In the genomic region with DNA sequence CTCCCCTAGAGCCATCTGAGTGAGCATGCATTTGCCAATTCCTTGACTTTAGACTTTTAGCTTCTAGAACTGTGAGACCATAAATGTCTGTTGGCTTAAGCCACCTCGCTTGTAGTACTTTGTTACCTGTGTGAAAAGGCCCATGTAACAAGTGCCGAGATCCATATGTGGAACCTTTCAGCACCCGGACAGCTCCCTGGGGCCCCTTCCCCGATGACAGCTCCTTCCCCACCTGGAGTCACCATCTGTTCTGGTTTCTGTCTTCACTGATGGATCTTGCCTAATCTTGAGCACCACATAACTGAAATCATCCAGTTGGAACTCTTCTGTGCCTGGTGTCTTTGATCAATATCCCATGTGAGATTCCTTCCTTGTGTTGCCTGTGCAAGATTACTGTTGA, we compare ENCODE assay signal across 21 cellular contexts.
DNase-seq lines count a peak whose midpoint lies in the region; ATAC-seq, FAIRE-seq and TF ChIP-seq lines count a peak whose summit lies in the region.
"Had no signal": no experiment of that assay in that cellular context is flagged by ENCODE, and none has a peak within 500 bp of the region (broad histone marks: within the 10 kb centered on the region; RNA-seq: fewer than 3 reads in every experiment).

No MANE protein-coding gene starts in this region.

- TF ChIP-seq CTCF in DND-41 (IDR thresholded peaks at IDR 0.05; ENCODE audit: borderline replicate concordance, extremely low read depth, low read length, poor library complexity, severe bottlenecking) (no peak), HEK293 (tag by site-specific recombination; IDR thresholded peaks at IDR 0.05) (no peak), GM12878 (IDR thresholded peaks at IDR 0.05 in 2 of 3, conservative IDR thresholded peaks at IDR 0.05 in 1 of 3; ENCODE audit: control insufficient read depth in 2 of 3, extremely low read depth in 1 of 3, insufficient read depth in 1 of 3, low read depth in 3 of 3, low read length in 3 of 3) (no peak), liver (IDR thresholded peaks at IDR 0.05; ENCODE audit: low read depth, low read length, missing input control) (no peak)
- no peak for TF ChIP-seq CTCF in CD8-positive, alpha-beta T cell (IDR thresholded peaks at IDR 0.05)

- WGBS in GM12878 (ENCODE audit: insufficient coverage, insufficient replicate concordance, low lambda C conversion rate, missing lambda C conversion rate): 29% methylated on average over 4 of the region's 4 CpGs
- WGBS in liver: 37% methylated on average over 4 of the region's 4 CpGs

- no peak for TF ChIP-seq POLR2A in GM12878 (IDR thresholded peaks at IDR 0.05; ENCODE audit: low read depth, low read length)

- CTCF ChIA-PET in HEK293 (lab: Yijun Ruan, JAX) (interaction anchor here (0.8 kb wide), 1 partner anchor 82 kb away, joined by 3 read pairs; no protein-coding TSS in a partner anchor), GM12878 (lab: Yijun Ruan, JAX) (interaction anchor here (0.6 kb wide), 1 partner anchor 22 kb away, joined by 3 read pairs; no protein-coding TSS in a partner anchor)
- CTCF ChIA-PET in CD8-positive, alpha-beta T cell (lab: Charles Lee): interaction anchor here (0.5 kb wide), 1 partner anchor 1239 kb away, joined by 3 read pairs; no protein-coding TSS in a partner anchor

- ATAC-seq in DND-41 (ENCODE audit: insufficient read depth, low read depth) (peak; percentile 33; the same call in 1 of the 3 replicates), GM12878 (no peak)
- no peak for ATAC-seq in stimulated activated naive B cell treated with anti-CD40 and anti-IgM and Interleukin-4, amounts not matched to agents 10 μg/mL and 1 μg/mL and 100 μg/mL, for 72 hours (replicated peaks)
- ATAC-seq in CD8-positive, alpha-beta T cell: no peak
- ATAC-seq: Right ventricle myocardium inferior had no signal

- H3K27ac ChIP-seq in DND-41 (ENCODE audit: low read length) (no peak overlapping the region), HEK293 (ENCODE audit: extremely low read depth, low read depth, low read length) (no peak overlapping the region), GM12878 (ENCODE audit: control insufficient read depth, insufficient read depth) (no peak overlapping the region), liver (ENCODE audit: low read depth in 1 of 2, low read length in 2 of 2) (no peak overlapping the region)
- H3K27ac ChIP-seq in CD8-positive, alpha-beta T cell (ENCODE audit: low read depth, low read length): no peak overlapping the region
- H3K27ac ChIP-seq: BLaER1 treated with 17β-estradiol and CSF1 and Interleukin-3, amounts not matched to agents 10 nM and 100 nM; HL-60; Peyer's patch had no signal

- no peaks in the 10 kb centered on the region for H4K20me1 ChIP-seq in DND-41 (ENCODE audit: insufficient read depth, low read length)
- H4K20me1 ChIP-seq in GM12878 (ENCODE audit: control insufficient read depth, insufficient read depth): no peaks in the 10 kb centered on the region
- H4K20me1 ChIP-seq: BLaER1 treated with 17β-estradiol and CSF1 and Interleukin-3, amounts not matched to agents 10 nM and 100 nM had no signal

- H3K27me3 ChIP-seq in DND-41 (ENCODE audit: insufficient read depth, low read length, poor library complexity): no peaks in the 10 kb centered on the region
- H3K27me3 ChIP-seq in GM12878 (replicated peaks in 1 of 2; ENCODE audit: control insufficient read depth in 2 of 2, insufficient read depth in 2 of 2, low read length in 1 of 2): no peaks in the 10 kb centered on the region
- no peaks in the 10 kb centered on the region for H3K27me3 ChIP-seq in liver (ENCODE audit: control insufficient read depth in 4 of 4, insufficient read depth in 4 of 4, low read length in 3 of 4)
- H3K27me3 ChIP-seq in CD8-positive, alpha-beta T cell (ENCODE audit: insufficient read depth, low read length): no peaks in the 10 kb centered on the region
- H3K27me3 ChIP-seq: BLaER1 treated with 17β-estradiol and CSF1 and Interleukin-3, amounts not matched to agents 10 nM and 100 nM; Peyer's patch had no signal

- no peak overlapping the region for H3K9ac ChIP-seq in DND-41 (ENCODE audit: low read depth, low read length)
- no peak overlapping the region for H3K9ac ChIP-seq in GM12878 (ENCODE audit: control insufficient read depth, insufficient read depth, low read length)
- no peak overlapping the region for H3K9ac ChIP-seq in liver (ENCODE audit: low read depth in 1 of 2, low read length in 2 of 2)
- H3K9ac ChIP-seq: BLaER1 treated with 17β-estradiol and CSF1 and Interleukin-3, amounts not matched to agents 10 nM and 100 nM had no signal

- H2AFZ ChIP-seq in DND-41 (ENCODE audit: low read depth, low read length): no peak overlapping the region
- no peak overlapping the region for H2AFZ ChIP-seq in GM12878 (ENCODE audit: control insufficient read depth, low read depth, low read length)

- no peaks in the 10 kb centered on the region for H3K36me3 Mint-ChIP-seq in stimulated activated naive B cell treated with anti-CD40 and anti-IgM and Interleukin-4, amounts not matched to agents 10 μg/mL and 1 μg/mL and 100 μg/mL, for 72 hours
- no peaks in the 10 kb centered on the region for H3K36me3 Mint-ChIP-seq in CD8-positive, alpha-beta T cell
- H3K36me3 Mint-ChIP-seq: CD8-positive, alpha-beta memory T cell; IgD-negative memory B cell had no signal

- H3K4me3 ChIP-seq in DND-41 (ENCODE audit: low read depth in 1 of 2, low read length in 2 of 2) (no peak overlapping the region), HEK293 (ENCODE audit: low read depth, low read length) (no peak overlapping the region), GM12878 (no peak overlapping the region), liver (ENCODE audit: low read depth in 1 of 3, low read length in 3 of 3) (no peak overlapping the region)
- no peak overlapping the region for H3K4me3 ChIP-seq in CD8-positive, alpha-beta T cell (ENCODE audit: low read depth, low read length)
- H3K4me3 ChIP-seq: BLaER1 treated with 17β-estradiol and CSF1 and Interleukin-3, amounts not matched to agents 10 nM and 100 nM; Peyer's patch had no signal

- H3K9me3 ChIP-seq in DND-41 (ENCODE audit: insufficient read depth, low read length, severe bottlenecking) (peaks cover 4% of the 10 kb centered on the region), HEK293 (ENCODE audit: control insufficient read depth, insufficient read depth, low read depth, low read length) (no peaks in the 10 kb centered on the region), GM12878 (replicated peaks; ENCODE audit: control insufficient read depth, insufficient read depth, low read length) (no peaks in the 10 kb centered on the region; the same call in 1 of the 3 replicates), liver (ENCODE audit: control insufficient read depth in 4 of 4, low read length in 3 of 4) (peaks cover 2 to 9% (median 6%) of the 10 kb centered on the region in 4 donors)
- H3K9me3 ChIP-seq in CD8-positive, alpha-beta T cell (ENCODE audit: low read length): peaks cover 3% of the 10 kb centered on the region

- BruUV-seq in GM12878 (replicated peaks; lab: Mats Ljungman, UMichigan): no TSS peak

- in situ Hi-C loops in GM12878 (cut with MboI): no loop called here

- SMC1A ChIA-PET in GM12878 (lab: Charles Lee; ENCODE audit: uncharacterized antibody, unreplicated experiment): no interaction called here

- H3K79me2 ChIP-seq in DND-41 (ENCODE audit: insufficient read depth, low read length): no peaks in the 10 kb centered on the region
- no peaks in the 10 kb centered on the region for H3K79me2 ChIP-seq in GM12878 (ENCODE audit: control insufficient read depth, insufficient read depth, low read length)

- RAD21 ChIA-PET in GM12878 (lab: Charles Lee; ENCODE audit: unreplicated experiment): no interaction called here

- intact Hi-C loops in GM12878 (cut with micrococcal nuclease; ENCODE audit: unreplicated experiment): no loop called here
- intact Hi-C loops in CD8-positive, alpha-beta T cell (cut with DNase I, micrococcal nuclease): no loop called here

- no peak overlapping the region for H3K27ac Mint-ChIP-seq in stimulated activated naive B cell treated with anti-CD40 and anti-IgM and Interleukin-4, amounts not matched to agents 10 μg/mL and 1 μg/mL and 100 μg/mL, for 72 hours
- no peak overlapping the region for H3K27ac Mint-ChIP-seq in CD8-positive, alpha-beta T cell
- H3K27ac Mint-ChIP-seq: CD8-positive, alpha-beta memory T cell; IgD-negative memory B cell had no signal

- H3K4me2 ChIP-seq in DND-41 (ENCODE audit: insufficient read depth, low read length) (no peak overlapping the region), GM12878 (ENCODE audit: control insufficient read depth, insufficient read depth) (no peak overlapping the region)
- H3K4me2 ChIP-seq: BLaER1 treated with 17β-estradiol and CSF1 and Interleukin-3, amounts not matched to agents 10 nM and 100 nM had no signal

- FAIRE-seq in GM12878 (lab: Jason Lieb, UNC): no peak

- peaks cover 6 to 10% of the 10 kb centered on the region in 2 donors for H3K27me3 Mint-ChIP-seq in stimulated activated naive B cell treated with anti-CD40 and anti-IgM and Interleukin-4, amounts not matched to agents 10 μg/mL and 1 μg/mL and 100 μg/mL, for 72 hours
- H3K27me3 Mint-ChIP-seq in CD8-positive, alpha-beta T cell (ENCODE audit: low read depth): peaks cover 29% of the 10 kb centered on the region

- DNase-seq in DND-41 (peak; percentile 33), GM12878 (ENCODE audit: low read depth, low spot score) (no peak), DMS53 (lab: John Stamatoyannopoulos, UW) (no peak), ureter (ENCODE audit: low spot score) (no peak)
- DNase-seq in stimulated activated naive B cell treated with anti-CD40 and anti-IgM and Interleukin-4, amounts not matched to agents 10 μg/mL and 1 μg/mL and 100 μg/mL, for 72 hours: no peak
- DNase-seq in CD8-positive, alpha-beta T cell: no peak
- DNase-seq: CD8-positive, alpha-beta memory T cell; DMS79; GDM1; NCI-H1105 treated with DMSO at 0.1 percent for 48 hours; NCI-H1694; NCI-H2081 treated with DMSO at 0.1 percent for 48 hours; NCI-H446 treated with DMSO at 0.1 percent for 48 hours; NCI-H69; Peyer's patch had no signal

- no peak overlapping the region for H3K4me3 Mint-ChIP-seq in stimulated activated naive B cell treated with anti-CD40 and anti-IgM and Interleukin-4, amounts not matched to agents 10 μg/mL and 1 μg/mL and 100 μg/mL, for 72 hours
- H3K4me3 Mint-ChIP-seq in CD8-positive, alpha-beta T cell: no peak overlapping the region
- H3K4me3 Mint-ChIP-seq: CD8-positive, alpha-beta memory T cell; IgD-negative memory B cell had no signal

- no peak for TF ChIP-seq EP300 in GM12878 (IDR thresholded peaks at IDR 0.05; ENCODE audit: borderline replicate concordance in 1 of 2, control insufficient read depth in 1 of 2, low read depth in 2 of 2, low read length in 2 of 2)

- H3K9me3 Mint-ChIP-seq in stimulated activated naive B cell treated with anti-CD40 and anti-IgM and Interleukin-4, amounts not matched to agents 10 μg/mL and 1 μg/mL and 100 μg/mL, for 72 hours: peaks cover 19 to 30% of the 10 kb centered on the region in 2 donors
- peaks cover 32% of the 10 kb centered on the region for H3K9me3 Mint-ChIP-seq in CD8-positive, alpha-beta T cell

- H3K4me1 Mint-ChIP-seq in stimulated activated naive B cell treated with anti-CD40 and anti-IgM and Interleukin-4, amounts not matched to agents 10 μg/mL and 1 μg/mL and 100 μg/mL, for 72 hours: no peaks in the 10 kb centered on the region
- H3K4me1 Mint-ChIP-seq in CD8-positive, alpha-beta T cell (ENCODE audit: low read depth): no peaks in the 10 kb centered on the region
- H3K4me1 Mint-ChIP-seq: CD8-positive, alpha-beta memory T cell; IgD-negative memory B cell had no signal

- TF ChIP-seq RAD21 in GM12878 (IDR thresholded peaks at IDR 0.05; ENCODE audit: insufficient read depth, low read depth, low read length): no peak
- TF ChIP-seq RAD21 in liver (IDR thresholded peaks at IDR 0.05): no peak

- H3K4me1 ChIP-seq in DND-41 (ENCODE audit: insufficient read depth, low read length): no peaks in the 10 kb centered on the region
- no peaks in the 10 kb centered on the region for H3K4me1 ChIP-seq in HEK293 (ENCODE audit: control insufficient read depth, insufficient read depth, low read length)
- no peaks in the 10 kb centered on the region for H3K4me1 ChIP-seq in GM12878 (ENCODE audit: control insufficient read depth, insufficient read depth, low read length)
- no peaks in the 10 kb centered on the region for H3K4me1 ChIP-seq in liver (ENCODE audit: control insufficient read depth in 4 of 4, insufficient read depth in 4 of 4, low read length in 3 of 4)
- H3K4me1 ChIP-seq in CD8-positive, alpha-beta T cell (ENCODE audit: insufficient read depth, low read length): no peaks in the 10 kb centered on the region
- H3K4me1 ChIP-seq: BLaER1 treated with 17β-estradiol and CSF1 and Interleukin-3, amounts not matched to agents 10 nM and 100 nM; Peyer's patch had no signal

- POLR2A ChIA-PET in HEK293 (lab: Yijun Ruan, JAX): no interaction called here
- POLR2A ChIA-PET in GM12878 (lab: Charles Lee): no interaction called here
- POLR2A ChIA-PET in CD8-positive, alpha-beta T cell (lab: Charles Lee): no interaction called here

- H3K36me3 ChIP-seq in DND-41 (ENCODE audit: insufficient read depth, low read length) (no peaks in the 10 kb centered on the region), HEK293 (ENCODE audit: control insufficient read depth in 2 of 2, insufficient read depth in 1 of 2, low read length in 2 of 2) (no peaks in the 10 kb centered on the region), GM12878 (ENCODE audit: control insufficient read depth in 2 of 2, insufficient read depth in 2 of 2, low read length in 1 of 2) (no peaks in the 10 kb centered on the region), liver (ENCODE audit: control insufficient read depth in 4 of 4, insufficient read depth in 3 of 4, low read depth in 1 of 4, low read length in 3 of 4) (no peaks in the 10 kb centered on the region)
- no peaks in the 10 kb centered on the region for H3K36me3 ChIP-seq in CD8-positive, alpha-beta T cell (ENCODE audit: insufficient read depth, low read length)
- H3K36me3 ChIP-seq: BLaER1 treated with 17β-estradiol and CSF1 and Interleukin-3, amounts not matched to agents 10 nM and 100 nM; Peyer's patch had no signal
